8 cellular contexts compared by ENCODE assay signal in the genomic region with DNA sequence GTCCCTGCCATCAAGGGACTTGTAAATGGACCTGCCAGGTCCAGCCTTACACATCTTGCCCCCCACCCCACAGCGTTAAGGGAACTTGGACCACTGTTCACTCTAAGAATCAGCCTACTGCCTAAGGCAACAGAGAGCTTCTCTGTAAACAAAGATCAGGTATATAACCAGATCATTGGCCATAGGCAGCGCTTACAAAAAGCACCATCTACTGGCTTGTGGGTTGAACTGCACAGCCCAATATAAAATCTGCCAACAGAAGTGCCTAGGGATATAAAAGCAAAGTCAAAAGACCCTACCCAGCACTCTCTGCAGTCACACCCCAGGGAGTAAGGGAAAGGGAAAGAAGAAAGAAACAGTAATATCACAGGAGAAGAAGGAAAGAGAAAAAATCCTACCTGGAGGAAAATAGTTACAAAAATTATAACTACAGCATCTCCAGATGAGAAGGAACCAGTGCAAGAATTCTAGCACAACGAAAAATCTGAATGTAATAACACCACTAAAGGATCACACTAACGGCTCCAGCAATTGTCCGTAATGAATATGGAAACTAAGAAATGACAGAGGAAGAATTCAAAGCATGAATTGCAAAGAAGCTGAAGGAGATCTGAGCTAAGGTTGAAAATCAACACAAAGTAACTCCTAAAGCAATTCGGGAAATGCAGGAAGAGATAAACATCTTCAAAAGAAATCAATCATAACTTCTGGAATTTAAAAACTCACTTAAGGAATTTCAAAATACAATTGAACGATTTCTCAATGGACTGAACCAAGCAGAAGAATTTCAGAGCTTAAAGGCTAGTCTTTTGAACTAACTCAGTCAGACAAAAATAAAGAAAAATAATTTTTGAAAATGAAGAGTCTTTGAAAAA.
DNase-seq lines count a peak whose midpoint lies in the region; ATAC-seq and TF ChIP-seq lines count a peak whose summit lies in the region.

No MANE protein-coding gene starts in this region.

- no peaks in the 10 kb centered on the region for H3K79me2 ChIP-seq in OCI-LY1 (ENCODE audit: insufficient read depth, low read length)

- no peak overlapping the region for H3K27ac ChIP-seq in OCI-LY1 (ENCODE audit: low read depth, low read length, poor library complexity, severe bottlenecking)
- no peak overlapping the region for H3K27ac ChIP-seq in cardiac muscle cell

- H3K27me3 ChIP-seq in OCI-LY1 (ENCODE audit: insufficient read depth, low read length) (no peaks in the 10 kb centered on the region), cardiac muscle cell (no peaks in the 10 kb centered on the region)

- CTCF ChIA-PET in activated naive CD4-positive, alpha-beta T cell treated with anti-CD3 and anti-CD28 coated beads for 36 hours (lab: Charles Lee), result interaction anchor here (0.9 to 2.6 kb wide), 8 partner anchors 13 to 913 kb away, joined by 3 to 18 read pairs (median 3); no protein-coding TSS in a partner anchor

- no peak overlapping the region for H3K4me3 ChIP-seq in OCI-LY1 (ENCODE audit: low read depth, low read length, poor library complexity, severe bottlenecking)
- H3K4me3 ChIP-seq in cardiac muscle cell, result no peak overlapping the region
- H3K4me3 ChIP-seq in retinal pigment epithelial cell (ENCODE audit: low read length), result no peak overlapping the region

- TF ChIP-seq CTCF in OCI-LY1 (IDR thresholded peaks at IDR 0.05; ENCODE audit: low read length), result peak; percentile 83
- peak; percentile 91 for TF ChIP-seq CTCF in cardiac muscle cell (IDR thresholded peaks at IDR 0.05; ENCODE audit: low read depth, low read length)
- peak; percentile 91 for TF ChIP-seq CTCF in retinal pigment epithelial cell (conservative IDR thresholded peaks at IDR 0.05; ENCODE audit: low read depth, low read length)

- H3K27me3 Mint-ChIP-seq in activated naive CD4-positive, alpha-beta T cell treated with anti-CD3 and anti-CD28 coated beads for 36 hours (ENCODE audit: low read depth), result peaks cover 5% of the 10 kb centered on the region

- H3K36me3 ChIP-seq in OCI-LY1 (ENCODE audit: insufficient read depth, low read length) (no peaks in the 10 kb centered on the region), cardiac muscle cell (no peaks in the 10 kb centered on the region)

- DNase-seq in AG08396 (ENCODE audit: low spot score) (peak; percentile 34), cardiac muscle cell (ENCODE audit: low read depth in 1 of 2, low spot score in 1 of 2) (peak; percentile 73 to 76), retinal pigment epithelial cell (ENCODE audit: low read depth) (peak; percentile 31)
- peak; percentile 55 for DNase-seq in activated naive CD4-positive, alpha-beta T cell treated with anti-CD3 and anti-CD28 coated beads for 36 hours

- no peaks in the 10 kb centered on the region for H3K36me3 Mint-ChIP-seq in activated naive CD4-positive, alpha-beta T cell treated with anti-CD3 and anti-CD28 coated beads for 36 hours (ENCODE audit: low read depth)

- H3K4me2 ChIP-seq in OCI-LY1 (ENCODE audit: low read length), result no peak overlapping the region

- H4K20me1 ChIP-seq in OCI-LY1 (ENCODE audit: insufficient read depth, low read length), result no peaks in the 10 kb centered on the region

- H3K9ac ChIP-seq in OCI-LY1 (ENCODE audit: low read length), result no peak overlapping the region

- no peaks in the 10 kb centered on the region for H3F3A ChIP-seq in OCI-LY1 (ENCODE audit: insufficient read depth, low read length)

- no peak overlapping the region for H2AFZ ChIP-seq in OCI-LY1 (ENCODE audit: low read length)

- H3K27ac Mint-ChIP-seq in activated naive CD4-positive, alpha-beta T cell treated with anti-CD3 and anti-CD28 coated beads for 36 hours, result no peak overlapping the region

- H3K4me1 Mint-ChIP-seq in activated naive CD4-positive, alpha-beta T cell treated with anti-CD3 and anti-CD28 coated beads for 36 hours (ENCODE audit: low read depth), result peaks cover 9% of the 10 kb centered on the region

- ATAC-seq in GM18505 (IDR thresholded peaks at IDR 0.05; ENCODE audit: unreplicated experiment), result peak; percentile 61
- ATAC-seq in HG03565 (IDR thresholded peaks at IDR 0.05; ENCODE audit: unreplicated experiment), result peak; percentile 87
- ATAC-seq in HG02981 (IDR thresholded peaks at IDR 0.05; ENCODE audit: unreplicated experiment), result no peak

- intact Hi-C loops in activated naive CD4-positive, alpha-beta T cell treated with anti-CD3 and anti-CD28 coated beads for 36 hours (cut with micrococcal nuclease), result loop anchor here (1.0 to 2.0 kb wide), 4 partner anchors 309 to 912 kb away; no protein-coding TSS in a partner anchor

- no peaks in the 10 kb centered on the region for H3K9me3 ChIP-seq in OCI-LY1 (ENCODE audit: low read length)
- H3K9me3 ChIP-seq in cardiac muscle cell (ENCODE audit: low read depth), result no peaks in the 10 kb centered on the region

- H3K4me1 ChIP-seq in OCI-LY1 (ENCODE audit: insufficient read depth, low read length, severe bottlenecking) (no peaks in the 10 kb centered on the region), cardiac muscle cell (ENCODE audit: low read depth) (no peaks in the 10 kb centered on the region)

- H3K4me3 Mint-ChIP-seq in activated naive CD4-positive, alpha-beta T cell treated with anti-CD3 and anti-CD28 coated beads for 36 hours, result no peak overlapping the region

- H3K9me3 Mint-ChIP-seq in activated naive CD4-positive, alpha-beta T cell treated with anti-CD3 and anti-CD28 coated beads for 36 hours, result peaks cover 1% of the 10 kb centered on the region

- no peaks in the 10 kb centered on the region for H3K9me2 ChIP-seq in OCI-LY1 (ENCODE audit: low read depth, low read length)

- no peak for TF ChIP-seq POLR2A in GM18505 (IDR thresholded peaks at IDR 0.05; ENCODE audit: borderline replicate concordance, extremely low read depth, insufficient read depth, insufficient read length)
